In the genomic region with DNA sequence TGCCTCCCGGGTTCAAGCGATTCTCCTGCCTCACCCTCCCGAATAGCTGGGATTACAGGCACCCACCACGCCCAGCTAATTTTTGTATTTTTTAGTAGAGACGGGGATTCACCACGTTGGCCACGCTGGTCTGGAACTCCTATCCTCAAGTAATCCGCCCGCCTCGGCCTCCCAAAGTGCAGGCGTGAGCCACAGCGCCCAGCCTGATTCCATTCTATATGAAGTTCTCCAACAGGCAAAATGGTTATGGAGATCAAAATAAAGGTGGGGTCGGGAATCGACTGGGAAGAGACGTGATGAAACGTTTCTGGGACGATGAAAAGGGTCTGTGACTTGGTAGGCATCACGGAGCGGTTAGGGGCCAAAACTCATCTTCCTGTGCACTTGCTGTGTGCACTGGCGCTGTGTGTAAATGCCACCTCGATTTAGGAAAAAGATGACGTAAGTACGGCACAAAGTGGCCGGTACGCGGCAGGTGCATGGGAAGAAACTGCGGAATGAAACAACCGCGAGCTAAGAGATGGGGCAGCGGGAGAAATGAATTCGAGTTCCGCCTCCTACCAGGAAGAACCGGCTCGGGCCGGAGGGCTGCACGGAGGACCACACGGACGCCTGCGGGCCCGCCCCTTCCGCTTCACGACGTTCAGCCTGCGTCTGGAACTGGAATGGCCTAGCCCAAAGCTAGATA, we compare ENCODE assay signal across 8 cellular contexts. TPM values are rescaled to one million over a fixed set of nuclear protein-coding genes. Genes with fewer than 3 reads are reported as not detected.
A peak's percentile ranks its signal among the peaks of the same experiment; 100 is the strongest.
DNase-seq lines count a peak whose midpoint lies in the region; ATAC-seq, FAIRE-seq and TF ChIP-seq lines count a peak whose summit lies in the region.

No MANE protein-coding gene starts in this region.

- peak overlapping the region; percentile 97 for H3K27ac ChIP-seq in keratinocyte (ENCODE audit: control insufficient read depth, insufficient read depth, low read length)

- H3K36me3 ChIP-seq in keratinocyte (ENCODE audit: control insufficient read depth in 2 of 2, extremely low read depth in 1 of 2, insufficient read depth in 2 of 2, low read length in 2 of 2): peaks cover 5 to 7% of the 10 kb centered on the region in 2 experiments

- peaks cover 54% of the 10 kb centered on the region for H3K79me2 ChIP-seq in keratinocyte (ENCODE audit: control insufficient read depth, insufficient read depth, low read length)

- H3K9me3 ChIP-seq in keratinocyte (ENCODE audit: control insufficient read depth, low read depth, low read length): no peaks in the 10 kb centered on the region

- dilution Hi-C loops in keratinocyte (cut with MboI; ENCODE audit: extremely low pct_ligation_motif_present, low sequenced_read_pairs): no loop called here

- ATAC-seq in GM18520 (IDR thresholded peaks at IDR 0.05; ENCODE audit: unreplicated experiment) (peak; percentile 46), HG03066 (IDR thresholded peaks at IDR 0.05; ENCODE audit: low read depth, unreplicated experiment) (peak; percentile 39)
- ATAC-seq in activated CD4-positive, CD25-positive, alpha-beta regulatory T cell treated with anti-CD3 and anti-CD28 coated beads, Interleukin-2, amount 50 U/mL, for 24 hours: peak; percentile 64 to 67

- peaks cover 18% of the 10 kb centered on the region for H3K4me1 ChIP-seq in keratinocyte (ENCODE audit: control insufficient read depth, extremely low read depth, insufficient read depth, low read length)

- peak overlapping the region; percentile 100 for H3K9ac ChIP-seq in keratinocyte (ENCODE audit: control insufficient read depth, extremely low read depth, insufficient read depth, low read length)

- peaks cover 2% of the 10 kb centered on the region for H3K9me1 ChIP-seq in keratinocyte (ENCODE audit: control insufficient read depth, extremely low read depth, insufficient read depth, low read length)

- TF ChIP-seq CTCF in keratinocyte (optimal IDR thresholded peaks at IDR 0.05 in 1 of 3, IDR thresholded peaks at IDR 0.05 in 1 of 3, conservative IDR thresholded peaks at IDR 0.05 in 1 of 3; ENCODE audit: extremely low read depth in 1 of 3, insufficient read depth in 2 of 3, low read length in 3 of 3): no peak

- no peaks in the 10 kb centered on the region for H4K20me1 ChIP-seq in keratinocyte (ENCODE audit: control insufficient read depth, extremely low read depth, insufficient read depth, low read length)

- no peaks in the 10 kb centered on the region for H3K27me3 ChIP-seq in keratinocyte (ENCODE audit: control insufficient read depth, extremely low read depth, insufficient read depth, low read length)

- peak overlapping the region; percentile 99 for H3K4me2 ChIP-seq in keratinocyte (ENCODE audit: control insufficient read depth, extremely low read depth, insufficient read depth, low read depth, low read length)

- peak; percentile 47 for FAIRE-seq in A204.1 (lab: Jason Lieb, UNC)
- FAIRE-seq in keratinocyte (lab: Jason Lieb, UNC): peak; percentile 43

- H2AFZ ChIP-seq in keratinocyte (ENCODE audit: control insufficient read depth, low read length): peak overlapping the region; percentile 92

- DNase-seq in NCI-H2171 treated with DMSO at 0.1 percent for 48 hours (lab: John Stamatoyannopoulos, UW): peak; percentile 95
- DNase-seq in cerebellar cortex (ENCODE audit: low spot score): peak; percentile 95
- peak; percentile 65 for DNase-seq in keratinocyte (ENCODE audit: low read depth, low spot score)
- peak; percentile 72 to 79 for DNase-seq in stimulated activated CD4-positive, alpha-beta T cell treated with anti-CD3 and anti-CD28 coated beads, Interleukin-15, amount 100 ng/mL, for 1 hour (ENCODE audit: low read depth in 1 of 2, low spot score in 1 of 2)

- H3K4me3 ChIP-seq in keratinocyte (ENCODE audit: control insufficient read depth in 2 of 3, extremely low read depth in 1 of 3, insufficient read depth in 2 of 3, low read depth in 1 of 3, low read length in 3 of 3): peak overlapping the region; percentile 73 to 100 (median 98)

RNA-seq across cellular contexts. Expression of gene TP53, which starts 1.6 kb away (rescaled TPM):
- 14.3 to 60.6 TPM (median 22.0 TPM) in 3 replicates for polyA plus RNA-seq in keratinocyte
- 16.8 TPM for polyA plus RNA-seq in keratinocyte (2011; ENCODE audit: low read depth)
- 35.0 and 36.1 TPM in 2 replicates for polyA plus RNA-seq in keratinocyte (2011; cell fraction: cytosol; rRNA removed)
- 36.5 and 39.6 TPM in 2 replicates for polyA plus RNA-seq in keratinocyte (2011; cell fraction: nucleus; rRNA removed)
- 50.1 and 53.5 TPM in 2 replicates for polyA plus RNA-seq in keratinocyte (2012; ENCODE audit: low replicate concordance)
- polyA minus RNA-seq in keratinocyte: 25.2 to 92.7 TPM (median 31.7 TPM) in 3 replicates
- polyA minus RNA-seq in keratinocyte (2011; cell fraction: cytosol; rRNA and poly(A)+ RNA removed): 33.6 TPM
- polyA minus RNA-seq in keratinocyte (2011; cell fraction: nucleus; rRNA and poly(A)+ RNA removed): 12.7 and 25.4 TPM in 2 replicates

RNA-seq across cellular contexts. Expression of gene WRAP53, which starts 2.6 kb away (rescaled TPM):
- polyA plus RNA-seq in keratinocyte: 7.7 to 10.6 TPM (median 8.2 TPM) in 3 replicates
- 4.2 TPM for polyA plus RNA-seq in keratinocyte (2011; ENCODE audit: low read depth)
- polyA plus RNA-seq in keratinocyte (2011; cell fraction: cytosol; rRNA removed): 5.0 and 7.1 TPM in 2 replicates
- polyA plus RNA-seq in keratinocyte (2011; cell fraction: nucleus; rRNA removed): 10.7 and 12.3 TPM in 2 replicates
- polyA plus RNA-seq in keratinocyte (2012; ENCODE audit: low replicate concordance): 5.3 and 11.5 TPM in 2 replicates
- polyA minus RNA-seq in keratinocyte: 5.6 to 12.4 TPM (median 5.7 TPM) in 3 replicates
- polyA minus RNA-seq in keratinocyte (2011; cell fraction: cytosol; rRNA and poly(A)+ RNA removed): 11.5 TPM
- 3.0 and 4.3 TPM in 2 replicates for polyA minus RNA-seq in keratinocyte (2011; cell fraction: nucleus; rRNA and poly(A)+ RNA removed)

RNA-seq across cellular contexts. Expression of gene EFNB3, which starts 19.3 kb away (rescaled TPM):
- 3.1 to 4.1 TPM (median 3.1 TPM) in 3 replicates for polyA plus RNA-seq in keratinocyte
- polyA plus RNA-seq in keratinocyte (2011; ENCODE audit: low read depth): 0.24 TPM
- 2.1 and 2.3 TPM in 2 replicates for polyA plus RNA-seq in keratinocyte (2011; cell fraction: cytosol; rRNA removed)
- 3.3 and 4.3 TPM in 2 replicates for polyA plus RNA-seq in keratinocyte (2011; cell fraction: nucleus; rRNA removed)
- polyA plus RNA-seq in keratinocyte (2012; ENCODE audit: low replicate concordance): 0.48 and 3.3 TPM in 2 replicates
- 3.7 to 4.0 TPM (median 4.0 TPM) in 3 replicates for polyA minus RNA-seq in keratinocyte
- 2.3 TPM for polyA minus RNA-seq in keratinocyte (2011; cell fraction: cytosol; rRNA and poly(A)+ RNA removed)
- polyA minus RNA-seq in keratinocyte (2011; cell fraction: nucleus; rRNA and poly(A)+ RNA removed): 0.95 and 2.0 TPM in 2 replicates

RNA-seq across cellular contexts. Expression of gene DNAH2, which starts 31.9 kb away (rescaled TPM):
- 0.13 to 0.36 TPM (median 0.13 TPM) in 3 replicates for polyA plus RNA-seq in keratinocyte
- polyA plus RNA-seq in keratinocyte (2011; ENCODE audit: low read depth): not detected
- polyA plus RNA-seq in keratinocyte (2011; cell fraction: cytosol; rRNA removed): 0.12 and 0.14 TPM in 2 replicates
- polyA plus RNA-seq in keratinocyte (2011; cell fraction: nucleus; rRNA removed): 0.39 and 0.52 TPM in 2 replicates
- 0.03 and 0.25 TPM in 2 replicates for polyA plus RNA-seq in keratinocyte (2012; ENCODE audit: low replicate concordance)
- polyA minus RNA-seq in keratinocyte: 0.10 to 0.92 TPM (median 0.13 TPM) in 3 replicates
- polyA minus RNA-seq in keratinocyte (2011; cell fraction: cytosol; rRNA and poly(A)+ RNA removed): not detected
- 0.11 and 0.54 TPM in 2 replicates for polyA minus RNA-seq in keratinocyte (2011; cell fraction: nucleus; rRNA and poly(A)+ RNA removed)

RNA-seq across cellular contexts. Expression of gene ATP1B2, which starts 35.0 kb away (rescaled TPM):
- not detected in 3 replicates for polyA plus RNA-seq in keratinocyte
- polyA plus RNA-seq in keratinocyte (2011; ENCODE audit: low read depth): not detected
- polyA plus RNA-seq in keratinocyte (2011; cell fraction: cytosol; rRNA removed): not detected in 2 replicates
- not detected in 2 replicates for polyA plus RNA-seq in keratinocyte (2011; cell fraction: nucleus; rRNA removed)
- polyA plus RNA-seq in keratinocyte (2012; ENCODE audit: low replicate concordance): not detected in 2 replicates
- not detected in 3 replicates for polyA minus RNA-seq in keratinocyte
- polyA minus RNA-seq in keratinocyte (2011; cell fraction: cytosol; rRNA and poly(A)+ RNA removed): not detected
- not detected in 2 replicates for polyA minus RNA-seq in keratinocyte (2011; cell fraction: nucleus; rRNA and poly(A)+ RNA removed)

Comparison
In these comparisons a context has a peak if more than half of its experiments do, and no peak if none do; other contexts are left out.
1. Peak in every context shown above with its lines: DNase-seq, ATAC-seq, H3K4me3 ChIP-seq and H3K27ac ChIP-seq.